ENCODE assay signal across 1 cellular context in genomic region chr19:35519291-35519690, GRCh38.
TF ChIP-seq lines count a peak whose summit lies in the region.

No MANE protein-coding gene starts in this region.

TF ChIP-seq in GM23338, 12 proteins besides CTCF, POLR2A, EP300 and RAD21 (continued from another document):
- no peak for TF ChIP-seq ZNF462 (CRISPR knock-in tag; IDR thresholded peaks at IDR 0.05)
- TF ChIP-seq, protein P1, sequence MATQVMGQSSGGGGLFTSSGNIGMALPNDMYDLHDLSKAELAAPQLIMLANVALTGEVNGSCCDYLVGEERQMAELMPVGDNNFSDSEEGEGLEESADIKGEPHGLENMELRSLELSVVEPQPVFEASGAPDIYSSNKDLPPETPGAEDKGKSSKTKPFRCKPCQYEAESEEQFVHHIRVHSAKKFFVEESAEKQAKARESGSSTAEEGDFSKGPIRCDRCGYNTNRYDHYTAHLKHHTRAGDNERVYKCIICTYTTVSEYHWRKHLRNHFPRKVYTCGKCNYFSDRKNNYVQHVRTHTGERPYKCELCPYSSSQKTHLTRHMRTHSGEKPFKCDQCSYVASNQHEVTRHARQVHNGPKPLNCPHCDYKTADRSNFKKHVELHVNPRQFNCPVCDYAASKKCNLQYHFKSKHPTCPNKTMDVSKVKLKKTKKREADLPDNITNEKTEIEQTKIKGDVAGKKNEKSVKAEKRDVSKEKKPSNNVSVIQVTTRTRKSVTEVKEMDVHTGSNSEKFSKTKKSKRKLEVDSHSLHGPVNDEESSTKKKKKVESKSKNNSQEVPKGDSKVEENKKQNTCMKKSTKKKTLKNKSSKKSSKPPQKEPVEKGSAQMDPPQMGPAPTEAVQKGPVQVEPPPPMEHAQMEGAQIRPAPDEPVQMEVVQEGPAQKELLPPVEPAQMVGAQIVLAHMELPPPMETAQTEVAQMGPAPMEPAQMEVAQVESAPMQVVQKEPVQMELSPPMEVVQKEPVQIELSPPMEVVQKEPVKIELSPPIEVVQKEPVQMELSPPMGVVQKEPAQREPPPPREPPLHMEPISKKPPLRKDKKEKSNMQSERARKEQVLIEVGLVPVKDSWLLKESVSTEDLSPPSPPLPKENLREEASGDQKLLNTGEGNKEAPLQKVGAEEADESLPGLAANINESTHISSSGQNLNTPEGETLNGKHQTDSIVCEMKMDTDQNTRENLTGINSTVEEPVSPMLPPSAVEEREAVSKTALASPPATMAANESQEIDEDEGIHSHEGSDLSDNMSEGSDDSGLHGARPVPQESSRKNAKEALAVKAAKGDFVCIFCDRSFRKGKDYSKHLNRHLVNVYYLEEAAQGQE (IDR thresholded peaks at IDR 0.05; ENCODE audit: unreplicated experiment): no peak
- TF ChIP-seq EZH2phosphoT487 (IDR thresholded peaks at IDR 0.05; ENCODE audit: unreplicated experiment): no peak
- TF ChIP-seq STAT1 (IDR thresholded peaks at IDR 0.05; ENCODE audit: unreplicated experiment): no peak
- TF ChIP-seq EZH2 (IDR thresholded peaks at IDR 0.05; ENCODE audit: low read depth, unreplicated experiment): no peak
- TF ChIP-seq NANOG (IDR thresholded peaks at IDR 0.05; ENCODE audit: borderline replicate concordance): no peak
- no peak for TF ChIP-seq ZNF114 (CRISPR knock-in tag; IDR thresholded peaks at IDR 0.05)
- no peak for TF ChIP-seq CREB1 (CRISPR knock-in tag; IDR thresholded peaks at IDR 0.05; ENCODE audit: low read depth)
